8 cellular contexts compared by ENCODE assay signal in genomic region chr3:3403700-3404099, GRCh38.
"Had no signal": no experiment of that assay in that cellular context is flagged by ENCODE, and none has a peak within 500 bp of the region (broad histone marks: within the 10 kb centered on the region; RNA-seq: fewer than 3 reads in every experiment).

No MANE protein-coding gene starts in this region.

- DNase-seq: GDM1, GF-D8 had no signal

- FAIRE-seq: G401.6, GM12878, GM12891, GM12892, GM18507, GM19239 had no signal

- H3K4me3 ChIP-seq: GM12878 had no signal
